ENCODE assay signal across 6 cellular contexts in the genomic region with DNA sequence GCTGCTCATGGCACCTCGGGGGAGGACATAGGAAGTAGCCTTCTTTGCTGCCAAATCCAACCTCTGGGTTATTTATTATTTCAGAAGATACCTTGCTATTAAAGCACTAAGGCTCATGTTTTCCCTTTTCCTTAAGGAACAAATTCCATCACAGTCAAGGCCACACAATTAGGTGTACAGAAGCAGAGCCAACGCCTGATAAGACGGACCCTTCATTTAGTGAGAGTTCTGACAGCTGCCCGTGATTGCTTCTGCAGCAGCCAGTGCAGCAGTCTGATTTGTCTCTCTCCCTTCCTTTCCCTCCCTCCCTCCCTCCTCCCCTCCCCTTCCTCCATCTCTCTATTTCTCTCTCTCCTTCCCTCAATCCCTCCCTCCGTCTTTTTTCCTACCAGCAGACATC.
"Had no signal": no experiment of that assay in that cellular context is flagged by ENCODE, and none has a peak within 500 bp of the region (broad histone marks: within the 10 kb centered on the region; RNA-seq: fewer than 3 reads in every experiment).

No MANE protein-coding gene starts in this region.

- H3K27ac Mint-ChIP-seq: HFFc6 had no signal

- H3K4me3 Mint-ChIP-seq: HFFc6 had no signal

- DNase-seq: GM23248, GOT3, H7, HFFc6, IMR-90, KG1 had no signal
